8 cellular contexts compared by ENCODE assay signal in the genomic region with DNA sequence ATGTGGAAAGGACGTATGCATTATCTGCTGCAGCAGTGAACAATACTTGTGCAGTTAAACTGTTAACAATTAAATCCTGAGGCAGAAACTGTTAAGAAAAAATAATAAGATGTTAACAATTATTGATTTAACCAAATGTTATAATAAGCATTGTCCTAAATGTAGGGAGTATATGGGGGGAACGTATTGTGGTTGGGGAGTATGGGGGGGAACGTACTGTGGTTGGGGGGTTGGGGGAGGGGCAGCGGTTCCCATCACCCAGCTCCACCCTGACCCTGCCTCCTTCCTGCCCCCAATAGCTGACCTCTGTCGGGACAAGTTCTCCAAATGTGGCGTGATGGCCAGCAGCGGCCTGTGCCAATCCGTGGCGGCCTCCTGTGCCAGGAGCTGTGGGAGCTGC.
DNase-seq lines count a peak whose midpoint lies in the region; FAIRE-seq and TF ChIP-seq lines count a peak whose summit lies in the region.
"Not testable (repeated sequence)": the region's sequence is repeated elsewhere in the genome, so short reads cannot be mapped to it uniquely, and the experiment has no call there.

No MANE protein-coding gene starts in this region.

- peak; percentile 100 for FAIRE-seq in HTR-8/SVneo (lab: Jason Lieb, UNC)
- peak; percentile 64 for FAIRE-seq in endothelial cell of umbilical vein (lab: Jason Lieb, UNC)

- H3K4me1 ChIP-seq in adipocyte (ENCODE audit: control insufficient read depth, insufficient read depth, low read length); endothelial cell of umbilical vein (ENCODE audit: control insufficient read depth, extremely low read depth, insufficient read depth, low read length); neuronal stem cell (ENCODE audit: control insufficient read depth in 2 of 2, insufficient read depth in 1 of 2, low read depth in 1 of 2, low read length in 2 of 2): not testable (repeated sequence)

- not testable (repeated sequence) for TF ChIP-seq POLR2A in endothelial cell of umbilical vein (IDR thresholded peaks at IDR 0.05; ENCODE audit: low read depth, low read length)

- not testable (repeated sequence) for H3K79me1 ChIP-seq in neuronal stem cell (ENCODE audit: low read depth, low read length)

- dilution Hi-C loops in endothelial cell of umbilical vein (cut with MboI; ENCODE audit: extremely low pct_ligation_motif_present, low sequenced_read_pairs): not testable (repeated sequence)

- intact Hi-C loops in endothelial cell of umbilical vein (cut with micrococcal nuclease): not testable (repeated sequence)

- WGBS in neuronal stem cell (ENCODE audit: extremely low coverage in 2 of 2, insufficient read length in 2 of 2, insufficient replicate concordance in 1 of 2), 2 donors: 100% methylated on average over 2 of the region's 9 CpGs; no CpG with 5 or more reads in 1 of the 2 donors

- TF ChIP-seq CTCF in AG09319 (IDR thresholded peaks at IDR 0.05; ENCODE audit: low read depth, low read length); GM12865 (IDR thresholded peaks at IDR 0.05; ENCODE audit: insufficient read depth, low read depth, low read length, missing control alignments); endothelial cell of umbilical vein (IDR thresholded peaks at IDR 0.05; ENCODE audit: extremely low read depth in 1 of 2, insufficient read depth in 1 of 2, low read depth in 1 of 2, low read length in 2 of 2): not testable (repeated sequence)

- not testable (repeated sequence) for H3K4me2 ChIP-seq in endothelial cell of umbilical vein (ENCODE audit: insufficient read depth, low read length); neuronal stem cell (ENCODE audit: insufficient read depth, low read length, poor library complexity, severe bottlenecking)

- CTCF ChIA-PET in endothelial cell of umbilical vein (lab: Charles Lee): not testable (repeated sequence)

- H2BK15ac ChIP-seq in neuronal stem cell (ENCODE audit: low read length): not testable (repeated sequence)

- not testable (repeated sequence) for H3K18ac ChIP-seq in neuronal stem cell (ENCODE audit: low read length)

- H3K27ac ChIP-seq in endothelial cell of umbilical vein (ENCODE audit: insufficient read depth, low read depth, low read length); neuronal stem cell (replicated peaks; ENCODE audit: low read length): not testable (repeated sequence)

- not testable (repeated sequence) for H2AK5ac ChIP-seq in neuronal stem cell (ENCODE audit: low read depth, low read length)

- not testable (repeated sequence) for H3K9me1 ChIP-seq in endothelial cell of umbilical vein (replicated peaks; ENCODE audit: control insufficient read depth, extremely low read depth, insufficient read depth, low read length)

- not testable (repeated sequence) for H3K36me3 ChIP-seq in adipocyte (ENCODE audit: control insufficient read depth, insufficient read depth, low read length, severe bottlenecking); endothelial cell of umbilical vein (ENCODE audit: control insufficient read depth in 2 of 2, extremely low read depth in 1 of 2, insufficient read depth in 2 of 2, low read length in 2 of 2); neuronal stem cell (replicated peaks in 1 of 2; ENCODE audit: control insufficient read depth in 2 of 2, insufficient read depth in 2 of 2, low read length in 2 of 2)

- not testable (repeated sequence) for H3K4me3 ChIP-seq in GM12865 (ENCODE audit: low read depth, low read length); adipocyte (ENCODE audit: low read length); endothelial cell of umbilical vein (replicated peaks in 1 of 3; ENCODE audit: insufficient read depth in 1 of 3, low read depth in 1 of 3, low read length in 3 of 3); neuronal stem cell (ENCODE audit: low read length in 2 of 2)

- not testable (repeated sequence) for H3K14ac ChIP-seq in neuronal stem cell (ENCODE audit: low read length)

- not testable (repeated sequence) for H2BK12ac ChIP-seq in neuronal stem cell (ENCODE audit: low read length)

- H2BK120ac ChIP-seq in neuronal stem cell (ENCODE audit: low read depth, low read length): not testable (repeated sequence)

- DNase-seq in AG09319 (ENCODE audit: extremely low read depth, low read depth) (peak; percentile 12), GM12865 (ENCODE audit: low read depth) (peak; percentile 74), HTR-8/SVneo (ENCODE audit: insufficient read length, low spot score) (peak; percentile 80), NCI-H69 (lab: John Stamatoyannopoulos, UW) (peak; percentile 50), adipocyte (ENCODE audit: low read depth) (peak; percentile 28), endothelial cell of umbilical vein (ENCODE audit: low read depth, low spot score) (peak; percentile 18), hepatic stellate cell (ENCODE audit: low spot score) (peak; percentile 87), neuronal stem cell (ENCODE audit: low spot score) (peak; percentile 30)

- peaks cover 33% of the 10 kb centered on the region for H3K27me3 ChIP-seq in adipocyte (replicated peaks; ENCODE audit: control insufficient read depth, insufficient read depth, low read length)
- H3K27me3 ChIP-seq in endothelial cell of umbilical vein (ENCODE audit: control insufficient read depth in 2 of 2, insufficient read depth in 2 of 2, low read length in 2 of 2); neuronal stem cell (ENCODE audit: control insufficient read depth in 3 of 3, insufficient read depth in 3 of 3, low read depth in 1 of 3, low read length in 3 of 3): not testable (repeated sequence)

- not testable (repeated sequence) for H4K91ac ChIP-seq in neuronal stem cell (ENCODE audit: low read depth, low read length, poor library complexity)

- peak overlapping the region; percentile 65 for H4K8ac ChIP-seq in neuronal stem cell (ENCODE audit: low read depth, low read length)

- BruUV-seq in endothelial cell of umbilical vein (replicated peaks; lab: Mats Ljungman, UMichigan): not testable (repeated sequence)

- not testable (repeated sequence) for H3K23ac ChIP-seq in neuronal stem cell (ENCODE audit: low read depth, low read length, poor library complexity)

- not testable (repeated sequence) for H3K9ac ChIP-seq in adipocyte (ENCODE audit: low read length); endothelial cell of umbilical vein (replicated peaks; ENCODE audit: extremely low read depth, insufficient read depth, low read length); neuronal stem cell (ENCODE audit: low read depth, low read length, poor library complexity)

- H2BK5ac ChIP-seq in neuronal stem cell (ENCODE audit: low read length): not testable (repeated sequence)

- not testable (repeated sequence) for H3K9me3 ChIP-seq in adipocyte (ENCODE audit: control insufficient read depth, low read length); endothelial cell of umbilical vein (replicated peaks; ENCODE audit: control insufficient read depth, insufficient read depth, low read length); neuronal stem cell (replicated peaks in 1 of 2; ENCODE audit: control insufficient read depth in 2 of 2, insufficient read depth in 1 of 2, low read depth in 1 of 2, low read length in 2 of 2)

- not testable (repeated sequence) for H4K20me1 ChIP-seq in endothelial cell of umbilical vein (replicated peaks; ENCODE audit: control insufficient read depth, extremely low read depth, insufficient read depth, low read length)

- H3K4ac ChIP-seq in neuronal stem cell (ENCODE audit: low read length): not testable (repeated sequence)

- H2AFZ ChIP-seq in endothelial cell of umbilical vein (ENCODE audit: low read depth, low read length); neuronal stem cell (ENCODE audit: low read length): not testable (repeated sequence)

- POLR2A ChIA-PET in endothelial cell of umbilical vein (lab: Charles Lee): not testable (repeated sequence)

- H3K79me2 ChIP-seq in endothelial cell of umbilical vein (ENCODE audit: control insufficient read depth, insufficient read depth, low read length): not testable (repeated sequence)

Comparison
In these comparisons a context has a peak if more than half of its experiments do, and no peak if none do; other contexts are left out.
1. DNase-seq: peak in every context shown above with its lines; median percentile 87 in hepatic stellate cell; 80 in HTR-8/SVneo; 74 in GM12865; 50 in NCI-H69; 30 in neuronal stem cell; 28 in adipocyte; 18 in endothelial cell of umbilical vein; 12 in AG09319.